ENCODE assay signal across 15 cellular contexts in the genomic region with DNA sequence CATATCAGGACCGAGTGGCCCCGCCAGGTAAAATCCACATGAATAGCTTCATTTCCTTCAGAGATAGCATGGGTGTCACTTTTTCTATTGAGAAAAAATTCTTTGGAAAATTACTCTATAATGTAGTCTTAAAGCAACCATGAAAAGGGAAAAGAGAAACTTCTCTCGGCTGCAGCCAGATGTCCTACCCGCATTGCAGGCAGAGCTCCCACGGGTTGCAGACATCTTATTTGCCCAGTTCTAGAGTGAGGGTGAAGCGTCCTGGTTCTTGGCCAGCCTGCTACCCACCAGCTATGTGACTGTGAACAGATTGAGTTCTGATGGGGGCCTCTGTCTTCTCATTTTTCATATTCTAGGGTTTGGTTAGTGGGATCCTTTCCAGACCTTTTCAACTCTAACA. TPM values are rescaled to one million over a fixed set of nuclear protein-coding genes. Genes with fewer than 3 reads are reported as not detected.
DNase-seq lines count a peak whose midpoint lies in the region; ATAC-seq, FAIRE-seq and TF ChIP-seq lines count a peak whose summit lies in the region.
"Had no signal": no experiment of that assay in that cellular context is flagged by ENCODE, and none has a peak within 500 bp of the region (broad histone marks: within the 10 kb centered on the region; RNA-seq: fewer than 3 reads in every experiment).

No MANE protein-coding gene starts in this region.

- 84% methylated on average over 6 of the region's 6 CpGs for WGBS in right cardiac atrium
- 89% methylated on average over 6 of the region's 6 CpGs for WGBS in prostate gland

- DNase-seq in Caco-2 (no peak), astrocyte (ENCODE audit: low read depth) (no peak), right cardiac atrium (no peak), prostate gland (ENCODE audit: low spot score) (no peak), NCI-H1417 treated with DMSO at 0.1 percent for 48 hours (lab: John Stamatoyannopoulos, UW) (no peak), DMS114 treated with DMSO at 0.1 percent for 48 hours (lab: John Stamatoyannopoulos, UW; ENCODE audit: unreplicated experiment) (no peak)
- DNase-seq: activated CD4-positive, alpha-beta memory T cell treated with anti-CD3 and anti-CD28 coated beads for 36 hours; DMS79; NCI-H2081; NCI-H82; SIG-M5 had no signal

- H3K27me3 Mint-ChIP-seq in Caco-2 (ENCODE audit: insufficient read depth, unreplicated experiment) (no peaks in the 10 kb centered on the region), astrocyte (ENCODE audit: low read depth, unreplicated experiment) (no peaks in the 10 kb centered on the region)

- TF ChIP-seq CTCF in Caco-2 (IDR thresholded peaks at IDR 0.05; ENCODE audit: insufficient read depth in 1 of 2, low read depth in 1 of 2, low read length in 1 of 2, severe bottlenecking in 1 of 2, unreplicated experiment in 1 of 2) (no peak), astrocyte (IDR thresholded peaks at IDR 0.05; ENCODE audit: insufficient read depth, low read depth, low read length) (no peak), prostate gland (IDR thresholded peaks at IDR 0.05) (no peak)

- BruUV-seq in Caco-2 (replicated peaks; lab: Mats Ljungman, UMichigan), result no TSS peak

- peaks cover 4% of the 10 kb centered on the region; the same call in 1 of the 2 replicates for H3K36me3 ChIP-seq in Caco-2 (ENCODE audit: control insufficient read depth, insufficient read depth, low read length)
- peaks cover 19% of the 10 kb centered on the region for H3K36me3 ChIP-seq in astrocyte (ENCODE audit: insufficient read depth, low read length)
- peaks cover 11% of the 10 kb centered on the region for H3K36me3 ChIP-seq in rectal smooth muscle tissue (ENCODE audit: control insufficient read depth, insufficient read depth, low read length)
- H3K36me3 ChIP-seq in prostate gland, result peaks cover 0 to 2% of the 10 kb centered on the region in 2 donors
- H3K36me3 ChIP-seq: tibial nerve had no signal

- no peaks in the 10 kb centered on the region for H3K9me3 Mint-ChIP-seq in Caco-2 (ENCODE audit: unreplicated experiment)
- peaks cover 4% of the 10 kb centered on the region for H3K9me3 Mint-ChIP-seq in astrocyte (ENCODE audit: unreplicated experiment)
- H3K9me3 Mint-ChIP-seq: activated CD4-positive, alpha-beta memory T cell treated with anti-CD3 and anti-CD28 coated beads for 36 hours; activated T-helper 2 cell treated with anti-CD3 and anti-CD28 coated beads, Interferon-gamma antibody, Interleukin-2, Interleukin-4, amounts not matched to agents 10 μg/mL and 5 μg/mL and 100 μg/mL, durations not matched to agents 14 hours and 24 hours and 36 hours had no signal

- H4K20me1 ChIP-seq in astrocyte (ENCODE audit: insufficient read depth, low read length), result peaks cover 11% of the 10 kb centered on the region

- intact Hi-C loops in Caco-2 (cut with micrococcal nuclease; ENCODE audit: unreplicated experiment) (no loop called here), right cardiac atrium (cut with DNase I) (loop anchor here in 1 of 4 donors (10.0 kb wide), 1 partner anchor 387 kb away; the partner anchor contains the start of gene DPT), prostate gland (cut with DNase I) (loop anchor here (5.0 kb wide), 1 partner anchor 236 kb away; no protein-coding TSS in a partner anchor)

- peak overlapping the region; percentile 34 for H3K27ac ChIP-seq in astrocyte (ENCODE audit: low read depth, low read length)
- peak overlapping the region; percentile 1 for H3K27ac ChIP-seq in right cardiac atrium (ENCODE audit: low read length)
- H3K27ac ChIP-seq in rectal smooth muscle tissue (ENCODE audit: low read depth, low read length), result peak overlapping the region; percentile 94
- H3K27ac ChIP-seq in prostate gland, result no peak overlapping the region

- TF ChIP-seq POLR2A in prostate gland (IDR thresholded peaks at IDR 0.05), result no peak

- H3K4me2 ChIP-seq in astrocyte (ENCODE audit: low read length), result peak overlapping the region; percentile 49

- H3K36me3 Mint-ChIP-seq in Caco-2 (ENCODE audit: insufficient read depth, unreplicated experiment), result peaks cover 100% of the 10 kb centered on the region
- H3K36me3 Mint-ChIP-seq in astrocyte (ENCODE audit: low read depth, unreplicated experiment), result peaks cover 20% of the 10 kb centered on the region

- H3K9ac ChIP-seq in astrocyte (ENCODE audit: low read length), result peak overlapping the region; percentile 21
- H3K9ac ChIP-seq in rectal smooth muscle tissue (ENCODE audit: low read length), result no peak overlapping the region

- H3K79me2 ChIP-seq in astrocyte (ENCODE audit: insufficient read depth, low read length), result peaks cover 76% of the 10 kb centered on the region

- no peak for FAIRE-seq in astrocyte (lab: Jason Lieb, UNC)

- CTCF ChIA-PET in Caco-2 (lab: Charles Lee), result interaction anchor here (0.8 kb wide), 1 partner anchor 508 kb away, joined by 3 read pairs; no protein-coding TSS in a partner anchor

- H3K27ac Mint-ChIP-seq in Caco-2 (ENCODE audit: unreplicated experiment) (peak overlapping the region; percentile 97), astrocyte (ENCODE audit: unreplicated experiment) (no peak overlapping the region)
- H3K27ac Mint-ChIP-seq: activated CD4-positive, alpha-beta memory T cell treated with anti-CD3 and anti-CD28 coated beads for 36 hours; activated T-helper 2 cell treated with anti-CD3 and anti-CD28 coated beads, Interferon-gamma antibody, Interleukin-2, Interleukin-4, amounts not matched to agents 10 μg/mL and 5 μg/mL and 100 μg/mL, durations not matched to agents 14 hours and 24 hours and 36 hours had no signal

- no peak overlapping the region for H3K4me3 ChIP-seq in Caco-2 (ENCODE audit: low read depth, low read length)
- H3K4me3 ChIP-seq in astrocyte (ENCODE audit: insufficient read depth, low read depth, low read length), result no peak overlapping the region
- H3K4me3 ChIP-seq in right cardiac atrium (ENCODE audit: low read length), result no peak overlapping the region
- H3K4me3 ChIP-seq in rectal smooth muscle tissue (ENCODE audit: low read length), result peak overlapping the region; percentile 33
- no peak overlapping the region for H3K4me3 ChIP-seq in prostate gland
- H3K4me3 ChIP-seq: tibial nerve had no signal

- POLR2A ChIA-PET in Caco-2 (lab: Charles Lee), result no interaction called here

- H3K4me1 ChIP-seq in Caco-2 (peaks cover 60% of the 10 kb centered on the region), astrocyte (ENCODE audit: insufficient read depth, low read length) (peaks cover 75% of the 10 kb centered on the region), right cardiac atrium (ENCODE audit: control insufficient read depth, insufficient read depth, low read length) (peaks cover 11% of the 10 kb centered on the region), rectal smooth muscle tissue (ENCODE audit: control insufficient read depth, insufficient read depth, low read length) (peaks cover 38% of the 10 kb centered on the region), prostate gland (replicated peaks) (peaks cover 9% of the 10 kb centered on the region)

- H3K4me3 Mint-ChIP-seq in Caco-2 (ENCODE audit: unreplicated experiment), result peak overlapping the region; percentile 99
- H3K4me3 Mint-ChIP-seq in astrocyte (ENCODE audit: unreplicated experiment), result no peak overlapping the region
- H3K4me3 Mint-ChIP-seq: activated CD4-positive, alpha-beta memory T cell treated with anti-CD3 and anti-CD28 coated beads for 36 hours had no signal

- ATAC-seq in right cardiac atrium (no peak), GM21526 (IDR thresholded peaks at IDR 0.05; ENCODE audit: low FRiP score, unreplicated experiment) (no peak)

- H3K9me3 ChIP-seq in Caco-2 (no peaks in the 10 kb centered on the region), astrocyte (ENCODE audit: insufficient read depth, low read depth, low read length) (no peaks in the 10 kb centered on the region), right cardiac atrium (ENCODE audit: control insufficient read depth, low read length) (no peaks in the 10 kb centered on the region), prostate gland (no peaks in the 10 kb centered on the region)
- H3K9me3 ChIP-seq: tibial nerve had no signal

- H3K27me3 ChIP-seq in Caco-2 (replicated peaks; ENCODE audit: control insufficient read depth, insufficient read depth, low read length), result no peaks in the 10 kb centered on the region
- no peaks in the 10 kb centered on the region for H3K27me3 ChIP-seq in astrocyte (ENCODE audit: insufficient read depth, low read length)
- H3K27me3 ChIP-seq in right cardiac atrium (ENCODE audit: control insufficient read depth, insufficient read depth), result no peaks in the 10 kb centered on the region
- H3K27me3 ChIP-seq in rectal smooth muscle tissue (ENCODE audit: control insufficient read depth, insufficient read depth, low read length), result no peaks in the 10 kb centered on the region
- no peaks in the 10 kb centered on the region for H3K27me3 ChIP-seq in prostate gland (replicated peaks; ENCODE audit: insufficient read depth)
- H3K27me3 ChIP-seq: tibial nerve had no signal

- H3K4me1 Mint-ChIP-seq in Caco-2 (ENCODE audit: low read depth, unreplicated experiment) (peaks cover 55% of the 10 kb centered on the region), astrocyte (ENCODE audit: low read depth, unreplicated experiment) (peaks cover 69% of the 10 kb centered on the region)

- H2AFZ ChIP-seq in astrocyte (ENCODE audit: low read depth, low read length), result no peak overlapping the region

RNA-seq across cellular contexts. Expression of gene ATP1B1, which starts 5.0 kb away (rescaled TPM):
- 320 and 326 TPM in 2 replicates for total RNA-seq in Caco-2 (2022)
- 56.5 and 58.3 TPM in 2 replicates for total RNA-seq in astrocyte
- 100 to 1,000 TPM; 222 to 294 (median 268) TPM for total RNA-seq in right cardiac atrium
- polyA plus RNA-seq in right cardiac atrium, result 189 TPM
- 100 to 1,000 TPM in 1 of 2 donors, 10 to 100 TPM in 1; 59.4 to 139 TPM for total RNA-seq in prostate gland

Comparison
In these comparisons a context has a peak if more than half of its experiments do, and no peak if none do; other contexts are left out.
1. H3K27ac ChIP-seq: peak in astrocyte (single experiment), right cardiac atrium (single experiment) and rectal smooth muscle tissue (single experiment); none in prostate gland (0 of 2).